In the genomic region with DNA sequence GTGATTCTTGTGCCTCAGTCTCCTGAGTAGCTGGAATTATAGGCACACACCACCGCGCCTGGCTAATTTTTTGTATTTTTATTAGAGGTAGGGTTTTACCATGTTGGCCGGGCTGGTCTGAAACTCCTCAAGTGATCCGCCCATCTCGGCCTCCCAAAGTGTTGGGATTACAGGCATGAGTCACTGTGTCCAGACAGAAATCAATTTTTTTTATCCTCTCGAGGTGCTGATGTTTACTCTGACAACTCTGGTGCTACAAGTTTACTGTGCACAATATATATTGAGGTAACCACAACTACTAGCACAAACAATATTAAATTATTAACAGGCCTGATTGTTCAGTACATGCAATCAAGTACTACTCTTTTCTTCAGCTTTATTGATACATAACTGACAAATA, we compare ENCODE assay signal across 2 cellular contexts.
TF ChIP-seq lines count a peak whose summit lies in the region.

No MANE protein-coding gene starts in this region.

TF ChIP-seq in HCT116, 20 proteins besides CTCF, POLR2A, EP300 and RAD21:
- TF ChIP-seq ZNF274 (IDR thresholded peaks at IDR 0.05; ENCODE audit: low read depth, low read length), result no peak
- no peak for TF ChIP-seq POLR2AphosphoS5 (IDR thresholded peaks at IDR 0.05; ENCODE audit: low read depth, low read length)
- TF ChIP-seq FOSL1 (IDR thresholded peaks at IDR 0.05; ENCODE audit: low read depth), result peak; percentile 44; the same call in 1 of the 2 replicates
- TF ChIP-seq JUND (IDR thresholded peaks at IDR 0.05), result 0 out of 2 replicates have a peak, but pooled peaks have one; percentile 20
- TF ChIP-seq, protein P1, sequence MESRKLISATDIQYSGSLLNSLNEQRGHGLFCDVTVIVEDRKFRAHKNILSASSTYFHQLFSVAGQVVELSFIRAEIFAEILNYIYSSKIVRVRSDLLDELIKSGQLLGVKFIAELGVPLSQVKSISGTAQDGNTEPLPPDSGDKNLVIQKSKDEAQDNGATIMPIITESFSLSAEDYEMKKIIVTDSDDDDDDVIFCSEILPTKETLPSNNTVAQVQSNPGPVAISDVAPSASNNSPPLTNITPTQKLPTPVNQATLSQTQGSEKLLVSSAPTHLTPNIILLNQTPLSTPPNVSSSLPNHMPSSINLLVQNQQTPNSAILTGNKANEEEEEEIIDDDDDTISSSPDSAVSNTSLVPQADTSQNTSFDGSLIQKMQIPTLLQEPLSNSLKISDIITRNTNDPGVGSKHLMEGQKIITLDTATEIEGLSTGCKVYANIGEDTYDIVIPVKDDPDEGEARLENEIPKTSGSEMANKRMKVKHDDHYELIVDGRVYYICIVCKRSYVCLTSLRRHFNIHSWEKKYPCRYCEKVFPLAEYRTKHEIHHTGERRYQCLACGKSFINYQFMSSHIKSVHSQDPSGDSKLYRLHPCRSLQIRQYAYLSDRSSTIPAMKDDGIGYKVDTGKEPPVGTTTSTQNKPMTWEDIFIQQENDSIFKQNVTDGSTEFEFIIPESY (IDR thresholded peaks at IDR 0.05; ENCODE audit: extremely low read depth, insufficient replicate concordance, low read length), result no peak
TF ChIP-seq in HCT116: peak in this region for 2.

TF ChIP-seq in HepG2, 621 proteins besides CTCF, POLR2A, EP300 and RAD21:
- TF ChIP-seq TBX3 (IDR thresholded peaks at IDR 0.05; ENCODE audit: borderline replicate concordance) (peak; percentile 66; the same call in 1 of the 2 replicates), FOXP1 (IDR thresholded peaks at IDR 0.05) (no peak), FOXP1 (CRISPR knock-in tag; IDR thresholded peaks at IDR 0.05) (peak; percentile 62), FOSL2 (CRISPR knock-in tag; IDR thresholded peaks at IDR 0.05) (peak; percentile 81), ZNF510 (CRISPR knock-in tag; IDR thresholded peaks at IDR 0.05; ENCODE audit: low read depth) (no peak), SP5 (CRISPR knock-in tag; IDR thresholded peaks at IDR 0.05; ENCODE audit: borderline replicate concordance, low read depth) (no peak), SALL1 (CRISPR knock-in tag; IDR thresholded peaks at IDR 0.05) (peak; percentile 15; the same call in 1 of the 2 replicates), GATAD2A (CRISPR knock-in tag; IDR thresholded peaks at IDR 0.05) (peak; percentile 47), JUND (CRISPR knock-in tag; IDR thresholded peaks at IDR 0.05) (peak; percentile 32; the same call in 1 of the 2 replicates), FOSL1 (CRISPR knock-in tag; IDR thresholded peaks at IDR 0.05; ENCODE audit: borderline replicate concordance) (peak; percentile 38; the same call in 1 of the 2 replicates), CEBPG (CRISPR knock-in tag; IDR thresholded peaks at IDR 0.05) (no peak), FOXA3 (CRISPR knock-in tag; IDR thresholded peaks at IDR 0.05) (0 out of 2 replicates have a peak, but pooled peaks have one; percentile 11)
